Comparison of ENCODE assay signal across 1 cellular context in genomic region chr16:2603165-2604015, GRCh38.
TF ChIP-seq lines count a peak whose summit lies in the region.

No MANE protein-coding gene starts in this region.

TF ChIP-seq in HepG2, 621 proteins besides CTCF, POLR2A, EP300 and RAD21 (continued from another document and continues in another):
- TF ChIP-seq UBTF (CRISPR knock-in tag; IDR thresholded peaks at IDR 0.05) (peak; percentile 98), ZNF75D (CRISPR knock-in tag; IDR thresholded peaks at IDR 0.05; ENCODE audit: borderline replicate concordance) (no peak), ARHGAP35 (CRISPR knock-in tag; IDR thresholded peaks at IDR 0.05; ENCODE audit: borderline replicate concordance) (peak; percentile 81), U2AF1 (optimal IDR thresholded peaks at IDR 0.05; ENCODE audit: low read depth, low read length) (no peak), TEF (CRISPR knock-in tag; IDR thresholded peaks at IDR 0.05) (no peak), ZNF646 (CRISPR knock-in tag; IDR thresholded peaks at IDR 0.05) (no peak), LCORL (IDR thresholded peaks at IDR 0.05) (no peak), LCORL (CRISPR knock-in tag; IDR thresholded peaks at IDR 0.05) (peak; percentile 45), NFKB2 (CRISPR knock-in tag; IDR thresholded peaks at IDR 0.05; ENCODE audit: borderline replicate concordance) (peak; percentile 90; the same call in 1 of the 2 replicates), ZNF317 (CRISPR knock-in tag; IDR thresholded peaks at IDR 0.05) (peak; percentile 62; the same call in 1 of the 2 replicates), ZC3H4 (CRISPR knock-in tag; IDR thresholded peaks at IDR 0.05; ENCODE audit: borderline replicate concordance) (peak; percentile 31; the same call in 1 of the 2 replicates), KLF13 (CRISPR knock-in tag; IDR thresholded peaks at IDR 0.05) (peak; percentile 35; the same call in 1 of the 2 replicates), REST (IDR thresholded peaks at IDR 0.05; ENCODE audit: borderline replicate concordance in 1 of 2, low read depth in 1 of 2, low read length in 2 of 2) (peak in 1 of 2 experiments; percentile 67; a peak in 1 of 4 replicates), ZNF768 (CRISPR knock-in tag; IDR thresholded peaks at IDR 0.05) (peak; percentile 44; the same call in 1 of the 2 replicates), ZNF44 (CRISPR knock-in tag; IDR thresholded peaks at IDR 0.05) (no peak; the same call in 1 of the 2 replicates), ZFYVE20 (CRISPR knock-in tag; IDR thresholded peaks at IDR 0.05; ENCODE audit: borderline replicate concordance, low read depth) (0 out of 2 replicates have a peak, but pooled peaks have one; percentile 26), MAZ (IDR thresholded peaks at IDR 0.05; ENCODE audit: borderline replicate concordance, low read depth, low read length) (peak; percentile 86), MAZ (CRISPR knock-in tag; IDR thresholded peaks at IDR 0.05; ENCODE audit: low read depth) (peak; percentile 95), BRCA1 (CRISPR knock-in tag; IDR thresholded peaks at IDR 0.05) (no peak), PBX2 (CRISPR knock-in tag; IDR thresholded peaks at IDR 0.05) (no peak), BCL6 (CRISPR knock-in tag; IDR thresholded peaks at IDR 0.05) (peak; percentile 29; the same call in 1 of the 2 replicates), REL (CRISPR knock-in tag; conservative IDR thresholded peaks at IDR 0.05) (0 out of 2 replicates have a peak, but pooled peaks have one; percentile 39), ZHX2 (IDR thresholded peaks at IDR 0.05; ENCODE audit: low read depth) (peak; percentile 87; the same call in 1 of the 2 replicates), ZHX2 (CRISPR knock-in tag; IDR thresholded peaks at IDR 0.05; ENCODE audit: borderline replicate concordance) (no peak), ZNF512 (CRISPR knock-in tag; IDR thresholded peaks at IDR 0.05) (0 out of 2 replicates have a peak, but pooled peaks have one; percentile 69), ZFX (CRISPR knock-in tag; IDR thresholded peaks at IDR 0.05; ENCODE audit: low read depth) (peak; percentile 77; the same call in 1 of the 2 replicates), ZNF281 (CRISPR knock-in tag; IDR thresholded peaks at IDR 0.05; ENCODE audit: borderline replicate concordance) (peak; percentile 73), ZNF24 (IDR thresholded peaks at IDR 0.05) (no peak)
